Comparison of ENCODE assay signal across 35 cellular contexts in the genomic region with DNA sequence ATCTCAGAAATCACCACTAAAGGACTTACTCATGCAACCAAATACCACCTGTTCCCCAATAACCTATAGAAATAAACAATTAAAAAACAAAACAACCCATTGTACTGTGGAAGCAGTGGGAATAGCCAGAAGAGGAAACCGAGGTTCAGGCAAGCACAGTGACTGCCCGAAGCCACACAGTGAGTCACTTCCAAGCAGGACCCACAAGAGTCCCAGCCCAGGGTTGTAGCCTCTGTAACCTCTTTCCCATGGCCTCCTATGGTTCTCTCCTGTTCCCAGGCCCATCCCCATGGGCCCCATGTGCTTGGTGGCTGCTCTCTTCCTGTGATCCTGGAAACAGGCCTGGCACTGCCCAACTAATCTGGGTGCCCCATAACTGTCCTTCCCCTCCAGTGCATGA. TPM values are rescaled to one million over a fixed set of nuclear protein-coding genes. Genes with fewer than 3 reads are reported as not detected.
"Had no signal": no experiment of that assay in that cellular context is flagged by ENCODE, and none has a peak within 500 bp of the region (broad histone marks: within the 10 kb centered on the region; RNA-seq: fewer than 3 reads in every experiment).

No MANE protein-coding gene starts in this region.

- H3K9me3 ChIP-seq: adrenal gland, body of pancreas, gastroesophageal sphincter, pancreas, prostate gland, suprapubic skin, tibial artery, upper lobe of right lung had no signal

- H3K4me3 Mint-ChIP-seq: activated naive CD4-positive, alpha-beta T cell treated with anti-CD3 and anti-CD28 coated beads for 36 hours; activated naive CD8-positive, alpha-beta T cell treated with anti-CD3 and anti-CD28 coated beads for 36 hours; activated T-helper 1 cell treated with anti-CD3 and anti-CD28 coated beads, Interleukin-12 subunit alpha, Interleukin-12 subunit beta, Interleukin-2, Interleukin-4 antibody, amounts not matched to agents 30 ng/mL and 10 ng/mL and 1 ng/mL, durations not matched to agents 14 hours and 24 hours and 36 hours; effector memory CD8-positive, alpha-beta T cell; immature natural killer cell; memory B cell; naive thymus-derived CD4-positive, alpha-beta T cell; stimulated activated effector memory CD8-positive, alpha-beta T cell treated with anti-CD3 and anti-CD28 coated beads, Interleukin-12 subunit alpha, Interleukin-12 subunit beta, amount 100 ng/mL, for 72 hours had no signal

- H3K27ac Mint-ChIP-seq: activated naive CD4-positive, alpha-beta T cell treated with anti-CD3 and anti-CD28 coated beads for 36 hours; activated naive CD8-positive, alpha-beta T cell treated with anti-CD3 and anti-CD28 coated beads for 36 hours; activated T-helper 1 cell treated with anti-CD3 and anti-CD28 coated beads, Interleukin-12 subunit alpha, Interleukin-12 subunit beta, Interleukin-2, Interleukin-4 antibody, amounts not matched to agents 30 ng/mL and 10 ng/mL and 1 ng/mL, durations not matched to agents 14 hours and 24 hours and 36 hours; immature natural killer cell; memory B cell; naive thymus-derived CD4-positive, alpha-beta T cell; stimulated activated effector memory CD8-positive, alpha-beta T cell treated with anti-CD3 and anti-CD28 coated beads, Interleukin-12 subunit alpha, Interleukin-12 subunit beta, amount 100 ng/mL, for 72 hours had no signal

- H3K27me3 Mint-ChIP-seq: activated naive CD8-positive, alpha-beta T cell treated with anti-CD3 and anti-CD28 coated beads for 36 hours had no signal

- H3K36me3 Mint-ChIP-seq: activated naive CD8-positive, alpha-beta T cell treated with anti-CD3 and anti-CD28 coated beads for 36 hours; memory B cell; naive thymus-derived CD4-positive, alpha-beta T cell; stimulated activated effector memory CD8-positive, alpha-beta T cell treated with anti-CD3 and anti-CD28 coated beads, Interleukin-12 subunit alpha, Interleukin-12 subunit beta, amount 100 ng/mL, for 72 hours had no signal

- DNase-seq: activated CD4-positive, alpha-beta T cell treated with anti-CD3 and anti-CD28 coated beads for 48 hours; activated CD4-positive, alpha-beta T cell treated with anti-CD3 and anti-CD28 coated beads, Interleukin-2, amount 50 U/mL, for 48 hours; activated CD8-positive, alpha-beta memory T cell treated with anti-CD3 and anti-CD28 coated beads for 24 hours; activated CD8-positive, alpha-beta memory T cell treated with anti-CD3 and anti-CD28 coated beads, Interleukin-2, amount 50 U/mL, for 4 hours; activated effector memory CD4-positive, alpha-beta T cell treated with anti-CD3 and anti-CD28 coated beads, Interleukin-2, amount 50 U/mL, for 16 hours; activated naive CD4-positive, alpha-beta T cell treated with anti-CD3 and anti-CD28 coated beads for 36 hours; activated naive CD8-positive, alpha-beta T cell treated with anti-CD3 and anti-CD28 coated beads for 36 hours; activated T-cell treated with anti-CD3 and anti-CD28 coated beads, Interleukin-2, amount 50 U/mL, for 1 hour; adrenal gland; aorta; body of pancreas; effector memory CD8-positive, alpha-beta T cell; head of caudate nucleus; hippocampal formation; immature natural killer cell; kidney; left colon; midbrain; naive thymus-derived CD4-positive, alpha-beta T cell; pancreas; retina; small intestine; stimulated activated CD4-positive, alpha-beta T cell treated with anti-CD3 and anti-CD28 coated beads, Interleukin-4, amount 100 ng/mL, for 24 hours; tibial artery; upper lobe of right lung had no signal

- ATAC-seq: body of pancreas; effector memory CD8-positive, alpha-beta T cell; gastroesophageal sphincter; left colon; naive thymus-derived CD4-positive, alpha-beta T cell; pancreas; sciatic nerve; stimulated activated effector memory CD8-positive, alpha-beta T cell treated with anti-CD3 and anti-CD28 coated beads, Interleukin-12 subunit alpha, Interleukin-12 subunit beta, amount 100 ng/mL, for 72 hours; upper lobe of right lung had no signal

- H3K4me1 Mint-ChIP-seq: activated naive CD8-positive, alpha-beta T cell treated with anti-CD3 and anti-CD28 coated beads for 36 hours; memory B cell; naive thymus-derived CD4-positive, alpha-beta T cell; stimulated activated effector memory CD8-positive, alpha-beta T cell treated with anti-CD3 and anti-CD28 coated beads, Interleukin-12 subunit alpha, Interleukin-12 subunit beta, amount 100 ng/mL, for 72 hours had no signal

RNA-seq across cellular contexts. Expression of a gene that starts 29.0 kb away (rescaled TPM):
- total RNA-seq: activated naive CD4-positive, alpha-beta T cell treated with anti-CD3 and anti-CD28 coated beads for 36 hours; activated naive CD8-positive, alpha-beta T cell treated with anti-CD3 and anti-CD28 coated beads for 36 hours; activated T-helper 1 cell treated with anti-CD3 and anti-CD28 coated beads, Interleukin-12 subunit alpha, Interleukin-12 subunit beta, Interleukin-2, Interleukin-4 antibody, amounts not matched to agents 30 ng/mL and 10 ng/mL and 1 ng/mL, durations not matched to agents 14 hours and 24 hours and 36 hours; adrenal gland; aorta; body of pancreas; cardiac septum; cerebellum; fibroblast of lung; naive thymus-derived CD4-positive, alpha-beta T cell; suprapubic skin had no signal
